21 cellular contexts compared by ENCODE assay signal in genomic region chr2:25598332-25598731, GRCh38.
DNase-seq lines count a peak whose midpoint lies in the region; ATAC-seq and TF ChIP-seq lines count a peak whose summit lies in the region.
"Had no signal": no experiment of that assay in that cellular context is flagged by ENCODE, and none has a peak within 500 bp of the region (broad histone marks: within the 10 kb centered on the region; RNA-seq: fewer than 3 reads in every experiment).

No MANE protein-coding gene starts in this region.

- no peak for DNase-seq in MM.1S
- DNase-seq in dorsolateral prefrontal cortex: no peak
- no peak for DNase-seq in stimulated activated naive B cell treated with anti-CD40 and anti-IgM and Interleukin-4, amounts not matched to agents 10 μg/mL and 1 μg/mL and 100 μg/mL, for 72 hours
- no peak for DNase-seq in SKM-1 (lab: John Stamatoyannopoulos, UW; ENCODE audit: unreplicated experiment)
- DNase-seq in kidney tubule cell (ENCODE audit: low spot score): no peak
- DNase-seq: EL, GF-D8, Kasumi-1, MG63, NCI-H1048, NCI-H1436, NCI-H187 treated with DMSO at 0.1 percent for 48 hours, NCI-H2107, NCI-H446 treated with DMSO at 0.1 percent for 48 hours, NCI-H526 treated with DMSO at 0.1 percent for 48 hours, OCI-M1, SHP77 had no signal

- no peaks in the 10 kb centered on the region for H3K9me2 ChIP-seq in MM.1S (replicated peaks; ENCODE audit: insufficient read depth, low read length)

- H2AFZ ChIP-seq in MM.1S (ENCODE audit: low read length): no peak overlapping the region

- H3K36me3 Mint-ChIP-seq in activated T-helper 17 cell treated with anti-CD3 and anti-CD28 coated beads, Interleukin-2, amount 50 U/mL, for 72 hours (ENCODE audit: low read depth): no peaks in the 10 kb centered on the region
- peaks cover 0 to 8% of the 10 kb centered on the region in 2 donors for H3K36me3 Mint-ChIP-seq in stimulated activated naive B cell treated with anti-CD40 and anti-IgM and Interleukin-4, amounts not matched to agents 10 μg/mL and 1 μg/mL and 100 μg/mL, for 72 hours

- no peak for ATAC-seq in activated T-helper 17 cell treated with anti-CD3 and anti-CD28 coated beads, Interleukin-2, amount 50 U/mL, for 72 hours (replicated peaks)
- no peak for ATAC-seq in stimulated activated naive B cell treated with anti-CD40 and anti-IgM and Interleukin-4, amounts not matched to agents 10 μg/mL and 1 μg/mL and 100 μg/mL, for 72 hours (replicated peaks)
- no peak for ATAC-seq in HG03175 (IDR thresholded peaks at IDR 0.05; ENCODE audit: unreplicated experiment)
- ATAC-seq: HCT116 had no signal

- H3K27me3 Mint-ChIP-seq in activated T-helper 17 cell treated with anti-CD3 and anti-CD28 coated beads, Interleukin-2, amount 50 U/mL, for 72 hours: no peaks in the 10 kb centered on the region
- no peaks in the 10 kb centered on the region for H3K27me3 Mint-ChIP-seq in stimulated activated naive B cell treated with anti-CD40 and anti-IgM and Interleukin-4, amounts not matched to agents 10 μg/mL and 1 μg/mL and 100 μg/mL, for 72 hours
- H3K27me3 Mint-ChIP-seq: CD4-positive, CD25-positive, alpha-beta regulatory T cell had no signal

- H3K4me1 ChIP-seq in MM.1S (ENCODE audit: low read length): peaks cover 34% of the 10 kb centered on the region

- H3F3A ChIP-seq in MM.1S (ENCODE audit: insufficient read depth, low read length): peaks cover 15% of the 10 kb centered on the region

- peak overlapping the region; percentile 71 for H3K27ac Mint-ChIP-seq in activated T-helper 17 cell treated with anti-CD3 and anti-CD28 coated beads, Interleukin-2, amount 50 U/mL, for 72 hours
- H3K27ac Mint-ChIP-seq in stimulated activated naive B cell treated with anti-CD40 and anti-IgM and Interleukin-4, amounts not matched to agents 10 μg/mL and 1 μg/mL and 100 μg/mL, for 72 hours: peak overlapping the region; percentile 21

- H4K20me1 ChIP-seq in MM.1S (ENCODE audit: insufficient read depth, low read length): no peaks in the 10 kb centered on the region

- no peak overlapping the region for H3K9ac ChIP-seq in MM.1S (ENCODE audit: low read length)

- H3K9me3 ChIP-seq in MM.1S (replicated peaks; ENCODE audit: insufficient read depth, low read length): no peaks in the 10 kb centered on the region
- H3K9me3 ChIP-seq: MG63 had no signal

- H3K4me3 Mint-ChIP-seq in activated T-helper 17 cell treated with anti-CD3 and anti-CD28 coated beads, Interleukin-2, amount 50 U/mL, for 72 hours: no peak overlapping the region
- H3K4me3 Mint-ChIP-seq in stimulated activated naive B cell treated with anti-CD40 and anti-IgM and Interleukin-4, amounts not matched to agents 10 μg/mL and 1 μg/mL and 100 μg/mL, for 72 hours: no peak overlapping the region
- H3K4me3 Mint-ChIP-seq: CD4-positive, CD25-positive, alpha-beta regulatory T cell had no signal

- peaks cover 24% of the 10 kb centered on the region for H3K4me1 Mint-ChIP-seq in activated T-helper 17 cell treated with anti-CD3 and anti-CD28 coated beads, Interleukin-2, amount 50 U/mL, for 72 hours
- H3K4me1 Mint-ChIP-seq in stimulated activated naive B cell treated with anti-CD40 and anti-IgM and Interleukin-4, amounts not matched to agents 10 μg/mL and 1 μg/mL and 100 μg/mL, for 72 hours: peaks cover 10 to 16% of the 10 kb centered on the region in 2 donors

- no peak overlapping the region for H3K4me3 ChIP-seq in MM.1S (ENCODE audit: low read length)
- H3K4me3 ChIP-seq in dorsolateral prefrontal cortex: peak overlapping the region in 2 of 59 donors; percentile 3 to 34
- H3K4me3 ChIP-seq: MG63 had no signal

- no peaks in the 10 kb centered on the region for H3K36me3 ChIP-seq in MM.1S (replicated peaks; ENCODE audit: insufficient read depth, low read length)
- H3K36me3 ChIP-seq: MG63 had no signal

- TF ChIP-seq CTCF in MM.1S (IDR thresholded peaks at IDR 0.05; ENCODE audit: low read length): no peak
- TF ChIP-seq CTCF in dorsolateral prefrontal cortex (IDR thresholded peaks at IDR 0.05 in 54 of 56, conservative IDR thresholded peaks at IDR 0.05 in 2 of 56; ENCODE audit: low read depth in 1 of 56, partially characterized antibody in 56 of 56): no peak

- H3K79me2 ChIP-seq in MM.1S (ENCODE audit: low read length): no peaks in the 10 kb centered on the region

- H3K9me3 Mint-ChIP-seq in activated T-helper 17 cell treated with anti-CD3 and anti-CD28 coated beads, Interleukin-2, amount 50 U/mL, for 72 hours: no peaks in the 10 kb centered on the region
- H3K9me3 Mint-ChIP-seq in stimulated activated naive B cell treated with anti-CD40 and anti-IgM and Interleukin-4, amounts not matched to agents 10 μg/mL and 1 μg/mL and 100 μg/mL, for 72 hours: no peaks in the 10 kb centered on the region
- H3K9me3 Mint-ChIP-seq: CD4-positive, CD25-positive, alpha-beta regulatory T cell had no signal

- H3K27ac ChIP-seq in MM.1S (ENCODE audit: low read length) (peak overlapping the region; percentile 8; the same call in 1 of the 2 replicates), dorsolateral prefrontal cortex (peak overlapping the region in 58 of 59 donors; percentile 68 to 98 (median 93))

- no peak overlapping the region for H3K4me2 ChIP-seq in MM.1S (ENCODE audit: low read depth, low read length)

- no peaks in the 10 kb centered on the region for H3K27me3 ChIP-seq in MM.1S (replicated peaks; ENCODE audit: insufficient read depth, low read length)
- H3K27me3 ChIP-seq in dorsolateral prefrontal cortex: no peaks in the 10 kb centered on the region
- H3K27me3 ChIP-seq: MG63 had no signal

- intact Hi-C loops in dorsolateral prefrontal cortex (cut with DNase I): no loop called here
